11 cellular contexts compared by ENCODE assay signal in genomic region chr2:164991631-164992454, GRCh38. TPM values are rescaled to one million over a fixed set of nuclear protein-coding genes. Genes with fewer than 3 reads are reported as not detected.
DNase-seq lines count a peak whose midpoint lies in the region; ATAC-seq and TF ChIP-seq lines count a peak whose summit lies in the region.
"Not testable (repeated sequence)": the region's sequence is repeated elsewhere in the genome, so short reads cannot be mapped to it uniquely, and the experiment has no call there.
"Had no signal": no experiment of that assay in that cellular context is flagged by ENCODE, and none has a peak within 500 bp of the region (broad histone marks: within the 10 kb centered on the region; RNA-seq: fewer than 3 reads in every experiment).

No MANE protein-coding gene starts in this region.

- CTCF ChIA-PET in IMR-90 (lab: Yijun Ruan, JAX): interaction anchor here (0.6 to 1.6 kb wide), 5 partner anchors 22 to 252 kb away, joined by 3 to 8 read pairs (median 4); partner anchors contain the start of gene COBLL1
- CTCF ChIA-PET in activated CD4-positive, alpha-beta memory T cell treated with anti-CD3 and anti-CD28 coated beads, Interleukin-2, amount 10 ng/mL, durations not matched to agents 7 days and 5 days (lab: Charles Lee): interaction anchor here (1.0 to 2.0 kb wide), 6 partner anchors 11 to 212 kb away, joined by 3 to 18 read pairs (median 4); partner anchors contain the start of gene SCN3A

- not testable (repeated sequence) for H3K36me3 Mint-ChIP-seq in activated CD4-positive, alpha-beta memory T cell treated with anti-CD3 and anti-CD28 coated beads, Interleukin-2, amount 10 ng/mL, durations not matched to agents 7 days and 5 days (ENCODE audit: low read depth); stimulated activated memory B cell treated with anti-CD40 and anti-IgM and Interleukin-4, amounts not matched to agents 10 μg/mL and 1 μg/mL and 100 μg/mL, for 72 hours

- H3K9me3 ChIP-seq in IMR-90 (ENCODE audit: control insufficient read depth, insufficient read depth, low read length); esophagus muscularis mucosa; lung (ENCODE audit: control insufficient read depth in 2 of 2, insufficient read depth in 1 of 2, low read length in 1 of 2): not testable (repeated sequence)

- H2BK15ac ChIP-seq in IMR-90 (ENCODE audit: low read depth, low read length): peak overlapping the region; percentile 95; the same call in 1 of the 3 replicates

- H3K18ac ChIP-seq in IMR-90 (ENCODE audit: low read depth, low read length): peak overlapping the region; percentile 68

- peak overlapping the region; percentile 80 for H3K14ac ChIP-seq in IMR-90 (replicated peaks; ENCODE audit: low read depth, low read length)

- peak overlapping the region; percentile 96 for H2BK120ac ChIP-seq in IMR-90 (ENCODE audit: low read depth, low read length)

- not testable (repeated sequence) for H3K4me2 ChIP-seq in IMR-90 (ENCODE audit: low read depth, low read length)

- DNase-seq in DMS 273 treated with DMSO at 0.1 percent for 48 hours (lab: John Stamatoyannopoulos, UW) (peak; percentile 5), IMR-90 (peak; percentile 31)
- DNase-seq in activated CD4-positive, alpha-beta memory T cell treated with anti-CD3 and anti-CD28 coated beads, Interleukin-2, amount 10 ng/mL, durations not matched to agents 7 days and 5 days; esophagus muscularis mucosa (ENCODE audit: extremely low spot score); lung (ENCODE audit: low spot score): not testable (repeated sequence)

- H3K4me1 ChIP-seq in IMR-90 (ENCODE audit: control insufficient read depth, insufficient read depth, low read length); lung (ENCODE audit: control insufficient read depth in 2 of 2, insufficient read depth in 2 of 2, low read length in 2 of 2): not testable (repeated sequence)
- H3K4me1 ChIP-seq in esophagus muscularis mucosa: peaks cover 10 to 28% (median 18%) of the 10 kb centered on the region in 4 donors

- H4K91ac ChIP-seq in IMR-90 (ENCODE audit: insufficient read depth, low read depth, low read length): peak overlapping the region; percentile 86; the same call in 1 of the 2 replicates

- not testable (repeated sequence) for H3K36me3 ChIP-seq in IMR-90 (ENCODE audit: control insufficient read depth, insufficient read depth, low read length); esophagus muscularis mucosa; lung (ENCODE audit: control insufficient read depth in 2 of 2, insufficient read depth in 2 of 2, low read length in 2 of 2)

- H3K79me1 ChIP-seq in IMR-90 (ENCODE audit: low read depth in 1 of 2, low read length in 2 of 2): not testable (repeated sequence)

- peak overlapping the region; percentile 30 for H4K5ac ChIP-seq in IMR-90 (ENCODE audit: low read depth, low read length)

- H3K4me3 Mint-ChIP-seq in activated CD4-positive, alpha-beta memory T cell treated with anti-CD3 and anti-CD28 coated beads, Interleukin-2, amount 10 ng/mL, durations not matched to agents 7 days and 5 days; stimulated activated memory B cell treated with anti-CD40 and anti-IgM and Interleukin-4, amounts not matched to agents 10 μg/mL and 1 μg/mL and 100 μg/mL, for 72 hours: not testable (repeated sequence)

- not testable (repeated sequence) for H3K9me3 Mint-ChIP-seq in activated CD4-positive, alpha-beta memory T cell treated with anti-CD3 and anti-CD28 coated beads, Interleukin-2, amount 10 ng/mL, durations not matched to agents 7 days and 5 days; stimulated activated memory B cell treated with anti-CD40 and anti-IgM and Interleukin-4, amounts not matched to agents 10 μg/mL and 1 μg/mL and 100 μg/mL, for 72 hours

- H3K27ac ChIP-seq in IMR-90 (ENCODE audit: insufficient read depth, low read length) (peak overlapping the region; percentile 83; the same call in 1 of the 2 replicates), esophagus muscularis mucosa (replicated peaks in 1 of 4) (peak overlapping the region; percentile 51 to 70 (median 57)), lung (ENCODE audit: low read depth in 1 of 2, low read length in 1 of 2) (peak overlapping the region; percentile 31 to 48)

- not testable (repeated sequence) for H3K4me3 ChIP-seq in IMR-90 (ENCODE audit: insufficient read depth, low read depth, low read length); esophagus muscularis mucosa; lung

- peak; percentile 69 for ATAC-seq in GM19455 (IDR thresholded peaks at IDR 0.05; ENCODE audit: unreplicated experiment)
- ATAC-seq in HG02798 (IDR thresholded peaks at IDR 0.05; ENCODE audit: poor library complexity, unreplicated experiment): peak; percentile 69
- peak; percentile 48 for ATAC-seq in IMR-90 (ENCODE audit: low read depth)
- ATAC-seq in lung (ENCODE audit: insufficient read depth, low FRiP score): not testable (repeated sequence)
- peak; percentile 92 for ATAC-seq in stimulated activated memory B cell treated with anti-CD40 and anti-IgM and Interleukin-4, amounts not matched to agents 10 μg/mL and 1 μg/mL and 100 μg/mL, for 72 hours

- H3K4ac ChIP-seq in IMR-90 (ENCODE audit: low read depth, low read length): peak overlapping the region; percentile 96

- H3K56ac ChIP-seq in IMR-90 (ENCODE audit: extremely low read depth, insufficient read depth, low read length): peak overlapping the region; percentile 40; the same call in 1 of the 2 replicates

- peak overlapping the region; percentile 93 for H2BK20ac ChIP-seq in IMR-90 (ENCODE audit: low read depth, low read length)

- peak overlapping the region; percentile 59; the same call in 1 of the 2 replicates for H3K9ac ChIP-seq in IMR-90 (ENCODE audit: low read depth, low read length)

- intact Hi-C loops in IMR-90 (cut with micrococcal nuclease): loop anchor here (5.0 to 10.0 kb wide), 3 partner anchors 70 to 883 kb away; partner anchors contain the start of gene COBLL1
- intact Hi-C loops in esophagus muscularis mucosa (cut with DNase I): loop anchor here (5.0 kb wide), 2 partner anchors 210 to 300 kb away; partner anchors contain the start of gene SCN3A

- TF ChIP-seq EP300 in esophagus muscularis mucosa (IDR thresholded peaks at IDR 0.05): not testable (repeated sequence)

- H3K27me3 ChIP-seq in IMR-90 (ENCODE audit: control insufficient read depth, insufficient read depth, low read length); esophagus muscularis mucosa; lung (ENCODE audit: control insufficient read depth, insufficient read depth): not testable (repeated sequence)

- in situ Hi-C loops in IMR-90 (cut with MboI; ENCODE audit: low sequenced_read_pairs): not testable (repeated sequence)

- not testable (repeated sequence) for H3K27me3 Mint-ChIP-seq in activated CD4-positive, alpha-beta memory T cell treated with anti-CD3 and anti-CD28 coated beads, Interleukin-2, amount 10 ng/mL, durations not matched to agents 7 days and 5 days; stimulated activated memory B cell treated with anti-CD40 and anti-IgM and Interleukin-4, amounts not matched to agents 10 μg/mL and 1 μg/mL and 100 μg/mL, for 72 hours

- peak overlapping the region; percentile 52 for H3K27ac Mint-ChIP-seq in activated CD4-positive, alpha-beta memory T cell treated with anti-CD3 and anti-CD28 coated beads, Interleukin-2, amount 10 ng/mL, durations not matched to agents 7 days and 5 days
- peak overlapping the region; percentile 41 for H3K27ac Mint-ChIP-seq in stimulated activated memory B cell treated with anti-CD40 and anti-IgM and Interleukin-4, amounts not matched to agents 10 μg/mL and 1 μg/mL and 100 μg/mL, for 72 hours

- BruUV-seq in IMR-90 (replicated peaks; lab: Mats Ljungman, UMichigan): not testable (repeated sequence)

- H4K20me1 ChIP-seq in IMR-90 (ENCODE audit: insufficient read depth, low read length): not testable (repeated sequence)

- peak overlapping the region; percentile 75 for H2AFZ ChIP-seq in IMR-90 (replicated peaks; ENCODE audit: low read length, poor library complexity)

- POLR2A ChIA-PET in IMR-90 (lab: Charles Lee; ENCODE audit: unreplicated experiment): interaction anchor here (0.7 kb wide), 1 partner anchor 212 kb away, joined by 3 read pairs; no protein-coding TSS in a partner anchor
- POLR2A ChIA-PET in activated CD4-positive, alpha-beta memory T cell treated with anti-CD3 and anti-CD28 coated beads, Interleukin-2, amount 10 ng/mL, durations not matched to agents 7 days and 5 days (lab: Charles Lee): not testable (repeated sequence)

- TF ChIP-seq POLR2A in IMR-90 (IDR thresholded peaks at IDR 0.05; ENCODE audit: low read depth, low read length); esophagus muscularis mucosa (IDR thresholded peaks at IDR 0.05; ENCODE audit: low read depth): not testable (repeated sequence)

- H3K23ac ChIP-seq in IMR-90 (ENCODE audit: low read depth, low read length): peak overlapping the region; percentile 56

- peaks cover 11% of the 10 kb centered on the region for H3K9me1 ChIP-seq in IMR-90 (ENCODE audit: insufficient read depth, low read length)

- H2BK5ac ChIP-seq in IMR-90 (ENCODE audit: low read depth, low read length, poor library complexity, severe bottlenecking): peak overlapping the region; percentile 86

- TF ChIP-seq RAD21 in IMR-90 (IDR thresholded peaks at IDR 0.05; ENCODE audit: low read length): not testable (repeated sequence)

- H2AK5ac ChIP-seq in IMR-90 (ENCODE audit: low read depth, low read length): peak overlapping the region; percentile 92

- peaks cover 27% of the 10 kb centered on the region for H3K4me1 Mint-ChIP-seq in activated CD4-positive, alpha-beta memory T cell treated with anti-CD3 and anti-CD28 coated beads, Interleukin-2, amount 10 ng/mL, durations not matched to agents 7 days and 5 days
- peaks cover 47% of the 10 kb centered on the region for H3K4me1 Mint-ChIP-seq in stimulated activated memory B cell treated with anti-CD40 and anti-IgM and Interleukin-4, amounts not matched to agents 10 μg/mL and 1 μg/mL and 100 μg/mL, for 72 hours

- H4K8ac ChIP-seq in IMR-90 (ENCODE audit: low read depth in 2 of 2, low read length in 2 of 2): peak overlapping the region; percentile 73 to 74; a peak in 3 of 4 replicates

- not testable (repeated sequence) for TF ChIP-seq CTCF in IMR-90 (conservative IDR thresholded peaks at IDR 0.05; ENCODE audit: low read depth, low read length); esophagus muscularis mucosa (IDR thresholded peaks at IDR 0.05); lung (IDR thresholded peaks at IDR 0.05; ENCODE audit: control extremely low read depth, extremely low read depth)

- dilution Hi-C loops in IMR-90 (cut with HindIII; ENCODE audit: low sequenced_read_pairs, unreplicated experiment): not testable (repeated sequence)

- H2AK9ac ChIP-seq in IMR-90 (replicated peaks; ENCODE audit: low read depth, low read length, poor library complexity): peak overlapping the region; percentile 42

RNA-seq across cellular contexts. Expression of gene SLC38A11, which starts 36.5 kb away (rescaled TPM):
- under 0.01 and 0.18 TPM in 2 replicates for total RNA-seq in IMR-90 (2012; rRNA removed)
- 0.07 and 0.21 TPM in 2 replicates for polyA plus RNA-seq in IMR-90 (2012; rRNA removed)
- 0.02 TPM in 1 of 2 replicates, not detected in the other for polyA plus RNA-seq in IMR-90 (2012; cell fraction: cytosol; rRNA removed)
- polyA plus RNA-seq in IMR-90 (2012; cell fraction: nucleus; rRNA removed; ENCODE audit: low replicate concordance): 0.09 and 1.0 TPM in 2 replicates
- not detected for total RNA-seq in activated CD4-positive, alpha-beta memory T cell treated with anti-CD3 and anti-CD28 coated beads, Interleukin-2, amount 10 ng/mL, durations not matched to agents 7 days and 5 days
- 10 to 100 TPM in 1 of 4 donors, 1 to 10 TPM in 3; 1.4 to 11.6 (median 2.6) TPM for total RNA-seq in esophagus muscularis mucosa
- total RNA-seq in lung: 1 to 10 TPM in 1 of 2 donors, not detected in 1; 1.2 TPM
- polyA plus RNA-seq in lung: under 1 TPM; 0.10 to 0.15 TPM
- total RNA-seq: activated T-helper 2 cell treated with anti-CD3 and anti-CD28 coated beads, Interferon-gamma antibody, Interleukin-2, Interleukin-4, amounts not matched to agents 10 μg/mL and 5 μg/mL and 100 μg/mL, durations not matched to agents 14 hours and 24 hours and 36 hours; RPMI7951; WTC11 had no signal
